8 cellular contexts compared by ENCODE assay signal in genomic region chr13:35789335-35790166, GRCh38.
DNase-seq lines count a peak whose midpoint lies in the region; ATAC-seq and TF ChIP-seq lines count a peak whose summit lies in the region.

No MANE protein-coding gene starts in this region.

- H3K9me3 ChIP-seq in MG63: no peaks in the 10 kb centered on the region

- no peaks in the 10 kb centered on the region for H3K36me3 ChIP-seq in MG63

- DNase-seq in NCI-H2227 (lab: John Stamatoyannopoulos, UW; ENCODE audit: unreplicated experiment) (peak; percentile 15), NCI-H2227 treated with DMSO at 0.1 percent for 48 hours (lab: John Stamatoyannopoulos, UW) (no peak), NCI-H2171 (lab: John Stamatoyannopoulos, UW) (peak; percentile 50), choroid plexus epithelial cell (ENCODE audit: low read depth) (peak; percentile 79), myocyte (ENCODE audit: low read depth) (peak; percentile 45), MG63 (no peak)

- H3K4me3 ChIP-seq in choroid plexus epithelial cell (ENCODE audit: low read depth, low read length) (no peak overlapping the region), MG63 (no peak overlapping the region)

- peak; percentile 63 for TF ChIP-seq CTCF in choroid plexus epithelial cell (conservative IDR thresholded peaks at IDR 0.05; ENCODE audit: low read depth, low read length)

- no peaks in the 10 kb centered on the region for H3K27me3 ChIP-seq in MG63

- ATAC-seq in HG02678 (IDR thresholded peaks at IDR 0.05; ENCODE audit: unreplicated experiment): peak; percentile 82
- ATAC-seq in HG03025 (IDR thresholded peaks at IDR 0.05; ENCODE audit: low FRiP score, unreplicated experiment): no peak

Comparison
In these comparisons a context has a peak if more than half of its experiments do, and no peak if none do; other contexts are left out.
1. DNase-seq: peak in NCI-H2227 (single experiment), NCI-H2171 (single experiment), choroid plexus epithelial cell (single experiment) and myocyte (single experiment); none in NCI-H2227 treated with DMSO at 0.1 percent for 48 hours (single experiment) and MG63 (single experiment).